In genomic region chr5:6715271-6715670, GRCh38 we compare ENCODE assay signal across 8 cellular contexts. TPM values are rescaled to one million over a fixed set of nuclear protein-coding genes. Genes with fewer than 3 reads are reported as not detected.
DNase-seq lines count a peak whose midpoint lies in the region; ATAC-seq and TF ChIP-seq lines count a peak whose summit lies in the region.

No MANE protein-coding gene starts in this region.

- H3K36me3 ChIP-seq in right atrium auricular region (no peaks in the 10 kb centered on the region), vagina (no peaks in the 10 kb centered on the region)

- CTCF ChIA-PET in MCF 10A (lab: Yijun Ruan, JAX): interaction anchor here (0.6 kb wide), 1 partner anchor 129 kb away, joined by 3 read pairs; no protein-coding TSS in a partner anchor

- ATAC-seq in Right ventricle myocardium inferior: no peak

- H3K27ac Mint-ChIP-seq in MCF 10A (ENCODE audit: low read depth, unreplicated experiment): peak overlapping the region; percentile 64

- H3K36me3 Mint-ChIP-seq in MCF 10A (ENCODE audit: insufficient read depth, unreplicated experiment): peaks cover 6% of the 10 kb centered on the region

- H3K9me3 ChIP-seq in right atrium auricular region: no peaks in the 10 kb centered on the region
- no peaks in the 10 kb centered on the region for H3K9me3 ChIP-seq in mononuclear cell (ENCODE audit: low read depth, low read length)
- no peaks in the 10 kb centered on the region for H3K9me3 ChIP-seq in vagina

- TF ChIP-seq CTCF in right atrium auricular region (IDR thresholded peaks at IDR 0.05): no peak
- TF ChIP-seq CTCF in MCF 10A (IDR thresholded peaks at IDR 0.05; ENCODE audit: unreplicated experiment): no peak
- TF ChIP-seq CTCF in vagina (IDR thresholded peaks at IDR 0.05): no peak

- no peak overlapping the region for H3K27ac ChIP-seq in right atrium auricular region
- no peak overlapping the region for H3K27ac ChIP-seq in vagina

- H3K9me3 Mint-ChIP-seq in MCF 10A (ENCODE audit: unreplicated experiment): no peaks in the 10 kb centered on the region

- no TSS peak for BruUV-seq in MCF 10A (replicated peaks; lab: Mats Ljungman, UMichigan)

- no peaks in the 10 kb centered on the region for H3K27me3 Mint-ChIP-seq in MCF 10A (ENCODE audit: insufficient read depth, unreplicated experiment)

- H3K4me3 Mint-ChIP-seq in MCF 10A (ENCODE audit: unreplicated experiment): peak overlapping the region; percentile 78

- intact Hi-C loops in Right ventricle myocardium inferior (cut with DNase I) (loop anchor here (10.0 kb wide), 2 partner anchors 260 to 340 kb away; partner anchors contain the start of gene MED10), MCF 10A (cut with micrococcal nuclease) (no loop called here), vagina (cut with DNase I) (no loop called here)

- H3K27me3 ChIP-seq in right atrium auricular region: no peaks in the 10 kb centered on the region
- no peaks in the 10 kb centered on the region for H3K27me3 ChIP-seq in mononuclear cell (ENCODE audit: insufficient read depth, low read length)
- no peaks in the 10 kb centered on the region for H3K27me3 ChIP-seq in vagina

- H3K4me3 ChIP-seq in right atrium auricular region (peak overlapping the region; percentile 60 to 79), mononuclear cell (ENCODE audit: low read length) (peak overlapping the region; percentile 50), vagina (peak overlapping the region; percentile 74 to 90)

- POLR2A ChIA-PET in MCF 10A (lab: Yijun Ruan, JAX): interaction anchor here (0.6 kb wide), 1 partner anchor 77 kb away, joined by 3 read pairs; no protein-coding TSS in a partner anchor

- H3K4me1 ChIP-seq in right atrium auricular region (peaks cover 0 to 64% of the 10 kb centered on the region in 2 donors), mononuclear cell (ENCODE audit: insufficient read depth, low read length) (peaks cover 60% of the 10 kb centered on the region), vagina (peaks cover 65% of the 10 kb centered on the region)

- H3K4me1 Mint-ChIP-seq in MCF 10A (ENCODE audit: insufficient read depth, unreplicated experiment): peaks cover 44% of the 10 kb centered on the region

- DNase-seq in right atrium auricular region (ENCODE audit: low spot score): no peak
- no peak for DNase-seq in Right ventricle myocardium inferior (ENCODE audit: missing footprints)
- DNase-seq in MCF 10A (ENCODE audit: unreplicated experiment): no peak
- DNase-seq in vagina (ENCODE audit: extremely low spot score in 2 of 2): no peak
- DNase-seq in T1000 (lab: John Stamatoyannopoulos, UW): no peak
- no peak for DNase-seq in stimulated activated CD4-positive, alpha-beta T cell treated with anti-CD3 and anti-CD28 coated beads, Interleukin-2, amount 100 ng/mL, for 48 hours
- no peak for DNase-seq in SKM-1 (lab: John Stamatoyannopoulos, UW; ENCODE audit: unreplicated experiment)

- TF ChIP-seq POLR2A in vagina (IDR thresholded peaks at IDR 0.05): no peak

RNA-seq across cellular contexts. Expression of gene TENT4A, which starts 2.0 kb away (rescaled TPM):
- total RNA-seq in right atrium auricular region (10 to 100 TPM in 1 of 2 donors, 1 to 10 TPM in 1; 7.3 to 14.9 TPM), Right ventricle myocardium inferior (13.0 TPM), MCF 10A (2022) (25.6 and 27.6 TPM in 2 replicates), mononuclear cell (38.9 TPM), vagina (38.1 TPM)
